8 cellular contexts compared by ENCODE assay signal in genomic region chr1:27284425-27285287, GRCh38. TPM values are rescaled to one million over a fixed set of nuclear protein-coding genes. Genes with fewer than 3 reads are reported as not detected.
DNase-seq lines count a peak whose midpoint lies in the region; ATAC-seq and TF ChIP-seq lines count a peak whose summit lies in the region.

No MANE protein-coding gene starts in this region.

- no peaks in the 10 kb centered on the region for H3K4me1 ChIP-seq in BE2C
- H3K4me1 ChIP-seq in lung (ENCODE audit: control insufficient read depth in 2 of 2, insufficient read depth in 2 of 2, low read length in 2 of 2): no peaks in the 10 kb centered on the region

- H3K4me3 ChIP-seq in BE2C (ENCODE audit: low read depth, low read length) (no peak overlapping the region), lung (no peak overlapping the region)

- peak; percentile 65 for TF ChIP-seq CTCF in BE2C (IDR thresholded peaks at IDR 0.05; ENCODE audit: low read depth, low read length)
- peak; percentile 88 for TF ChIP-seq CTCF in lung (IDR thresholded peaks at IDR 0.05; ENCODE audit: control extremely low read depth, extremely low read depth)

- H3K36me3 ChIP-seq in BE2C (no peaks in the 10 kb centered on the region), lung (ENCODE audit: control insufficient read depth in 2 of 2, insufficient read depth in 2 of 2, low read length in 2 of 2) (peaks cover 9 to 18% of the 10 kb centered on the region in 2 donors)

- ATAC-seq in HG02798 (IDR thresholded peaks at IDR 0.05; ENCODE audit: poor library complexity, unreplicated experiment) (peak; percentile 42), lung (ENCODE audit: insufficient read depth, low FRiP score) (peak; percentile 75), HG02870 (IDR thresholded peaks at IDR 0.05; ENCODE audit: unreplicated experiment) (no peak)

- no peaks in the 10 kb centered on the region for H3K9me3 ChIP-seq in BE2C
- H3K9me3 ChIP-seq in lung (ENCODE audit: control insufficient read depth in 2 of 2, insufficient read depth in 1 of 2, low read length in 1 of 2): peaks cover 0 to 2% of the 10 kb centered on the region in 2 donors

- DNase-seq in BE2C (peak; percentile 82), NCI-H774 (lab: John Stamatoyannopoulos, UW) (peak; percentile 4), dermis microvascular lymphatic vessel endothelial cell (ENCODE audit: low read depth in 2 of 2) (peak; percentile 50 to 79), lung (ENCODE audit: low spot score) (peak; percentile 89)
- peak; percentile 92 for DNase-seq in activated CD4-positive, alpha-beta T cell treated with anti-CD3 and anti-CD28 coated beads, Interleukin-2, amount 50 U/mL, for 1 hour
- DNase-seq in stimulated activated CD8-positive, alpha-beta memory T cell treated with anti-CD3 and anti-CD28 coated beads, Interleukin-12 subunit alpha, Interleukin-12 subunit beta, amount 100 ng/mL, for 1 hour (ENCODE audit: low read depth): peak; percentile 86

- no peaks in the 10 kb centered on the region for H3K27me3 ChIP-seq in BE2C
- H3K27me3 ChIP-seq in lung (ENCODE audit: control insufficient read depth, insufficient read depth): no peaks in the 10 kb centered on the region

- 51 to 53% methylated on average over 11 of the region's 11 CpGs for WGBS in lung, 2 donors

- H3K27ac ChIP-seq in lung (ENCODE audit: low read depth in 1 of 2, low read length in 1 of 2): no peak overlapping the region

RNA-seq across cellular contexts. Expression of gene TMEM222, which starts 37.3 kb away (rescaled TPM):
- polyA plus RNA-seq in BE2C (2012; ENCODE audit: insufficient read depth, insufficient read length, low read depth): 71.8 TPM
- 20.9 and 38.1 TPM in 2 replicates for total RNA-seq in dermis microvascular lymphatic vessel endothelial cell
- 10 to 100 TPM; 25.2 to 46.8 TPM for total RNA-seq in lung
- polyA plus RNA-seq in lung: 10 to 100 TPM; 50.1 to 51.5 TPM

RNA-seq across cellular contexts. Expression of gene WDTC1, which starts 50.2 kb away (rescaled TPM):
- polyA plus RNA-seq in BE2C (2012; ENCODE audit: insufficient read depth, insufficient read length, low read depth): 15.6 TPM
- total RNA-seq in dermis microvascular lymphatic vessel endothelial cell (18.5 and 31.1 TPM in 2 replicates), lung (10 to 100 TPM; 38.1 to 41.0 TPM)
- polyA plus RNA-seq in lung: 10 to 100 TPM; 19.8 to 22.2 TPM

RNA-seq across cellular contexts. Expression of gene SYTL1, which starts 57.2 kb away (rescaled TPM):
- polyA plus RNA-seq in BE2C (2012; ENCODE audit: insufficient read depth, insufficient read length, low read depth): 0.88 TPM
- under 0.01 and 0.13 TPM in 2 replicates for total RNA-seq in dermis microvascular lymphatic vessel endothelial cell
- total RNA-seq in lung: 10 to 100 TPM; 10.5 to 58.0 TPM
- polyA plus RNA-seq in lung: 10 to 100 TPM; 27.7 to 41.6 TPM

Comparison
In these comparisons a context has a peak if more than half of its experiments do, and no peak if none do; other contexts are left out.
1. DNase-seq: peak in every context shown above with its lines; median percentile 92 in activated CD4-positive, alpha-beta T cell treated with anti-CD3 and anti-CD28 coated beads, Interleukin-2, amount 50 U/mL, for 1 hour; 89 in lung; 86 in stimulated activated CD8-positive, alpha-beta memory T cell treated with anti-CD3 and anti-CD28 coated beads, Interleukin-12 subunit alpha, Interleukin-12 subunit beta, amount 100 ng/mL, for 1 hour; 82 in BE2C; 64 in dermis microvascular lymphatic vessel endothelial cell; 4 in NCI-H774.
2. RNA of gene SYTL1, which starts 57.2 kb away (total RNA-seq): 10.5 to 58.0 TPM in lung; under 0.01 to 0.13 TPM in dermis microvascular lymphatic vessel endothelial cell; every median in the first group is over 10 times any median in the second.